Comparison of ENCODE assay signal across 1 cellular context in genomic region chr5:123120197-123120596, GRCh38.
TF ChIP-seq lines count a peak whose summit lies in the region.

No MANE protein-coding gene starts in this region.

TF ChIP-seq in GM12878, 131 proteins besides CTCF, POLR2A, EP300 and RAD21 (continued from another document):
- TF ChIP-seq ZNF687 (IDR thresholded peaks at IDR 0.05) = no peak
- TF ChIP-seq CBX5 (IDR thresholded peaks at IDR 0.05; ENCODE audit: low read depth) = no peak
- no peak for TF ChIP-seq ATF7 (IDR thresholded peaks at IDR 0.05; ENCODE audit: low read depth)
- TF ChIP-seq BACH1 (IDR thresholded peaks at IDR 0.05; ENCODE audit: borderline replicate concordance) = no peak
